ENCODE assay signal across 14 cellular contexts in the genomic region with DNA sequence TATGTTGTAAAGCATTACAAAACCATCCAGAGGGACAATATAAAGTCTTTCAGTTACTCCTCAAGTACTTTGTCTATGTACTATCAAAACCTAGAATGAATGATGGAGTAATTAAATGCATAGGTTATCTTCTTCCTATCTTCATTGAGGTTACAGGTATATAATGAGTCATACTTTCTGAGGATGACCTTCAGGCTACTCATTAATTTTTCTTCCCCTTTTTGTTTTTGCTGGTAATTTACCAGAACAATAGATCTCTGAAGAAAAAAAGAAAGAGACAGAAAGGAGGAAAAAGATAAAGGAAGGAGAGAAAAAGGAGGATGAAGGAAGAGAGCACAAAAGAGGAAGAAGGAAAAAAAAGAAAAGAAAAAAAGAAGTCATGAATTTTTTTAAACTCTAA.
DNase-seq lines count a peak whose midpoint lies in the region; ATAC-seq and TF ChIP-seq lines count a peak whose summit lies in the region.
"Had no signal": no experiment of that assay in that cellular context is flagged by ENCODE, and none has a peak within 500 bp of the region (broad histone marks: within the 10 kb centered on the region; RNA-seq: fewer than 3 reads in every experiment).

No MANE protein-coding gene starts in this region.

- in situ Hi-C loops in G401 (cut with HindIII; ENCODE audit: low sequenced_read_pairs) = no loop called here

- ATAC-seq in GM18505 (IDR thresholded peaks at IDR 0.05; ENCODE audit: unreplicated experiment) = peak; percentile 34
- ATAC-seq in GM19463 (IDR thresholded peaks at IDR 0.05; ENCODE audit: unreplicated experiment) = peak; percentile 30
- ATAC-seq in HG02840 (IDR thresholded peaks at IDR 0.05; ENCODE audit: low FRiP score, unreplicated experiment) = peak; percentile 37
- peak; percentile 59 for ATAC-seq in HG03378 (IDR thresholded peaks at IDR 0.05; ENCODE audit: unreplicated experiment)
- ATAC-seq: A549 had no signal

- no peak for DNase-seq in COR-L47 (lab: John Stamatoyannopoulos, UW)
- no peak for DNase-seq in G401 (ENCODE audit: low spot score)
- DNase-seq in GF-D8 (lab: John Stamatoyannopoulos, UW) = no peak
- no peak for DNase-seq in stimulated activated CD4-positive, alpha-beta T cell treated with anti-CD3 and anti-CD28 coated beads, Interleukin-15, amount 100 ng/mL, for 24 hours
- DNase-seq: activated CD4-positive, alpha-beta memory T cell treated with anti-CD3 and anti-CD28 coated beads for 36 hours; CD4-positive, alpha-beta T cell; NCI-H2081; NCI-H526 treated with DMSO at 0.1 percent for 48 hours; retina had no signal

- no peak for TF ChIP-seq POLR2A in GM18505 (IDR thresholded peaks at IDR 0.05; ENCODE audit: borderline replicate concordance, extremely low read depth, insufficient read depth, insufficient read length)
